Comparison of ENCODE assay signal across 1 cellular context in the genomic region with DNA sequence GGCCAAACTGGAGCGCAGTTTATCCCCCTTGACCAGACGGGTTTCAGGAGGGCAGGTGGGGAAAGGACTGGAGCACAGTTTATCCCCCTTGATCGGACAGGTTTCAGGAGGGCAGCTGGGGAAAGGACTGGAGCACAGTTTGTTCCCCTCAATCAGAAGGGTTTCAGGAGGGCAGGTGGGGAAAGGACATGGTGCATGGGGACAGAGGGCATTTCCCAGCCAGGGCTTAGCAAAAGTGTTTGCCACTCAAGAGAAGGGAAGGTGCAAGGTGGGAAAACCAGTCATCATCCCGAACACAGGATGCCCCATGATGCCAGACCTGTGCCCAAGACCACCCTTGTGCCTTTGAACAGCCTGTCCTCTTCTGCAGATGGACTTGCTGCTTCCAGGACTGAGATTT.
A peak's percentile ranks its signal among the peaks of the same experiment; 100 is the strongest.
TF ChIP-seq lines count a peak whose summit lies in the region.

No MANE protein-coding gene starts in this region.

TF ChIP-seq in H1, 55 proteins besides CTCF, POLR2A, EP300 and RAD21:
- no peak for TF ChIP-seq ATF3 (IDR thresholded peaks at IDR 0.05; ENCODE audit: insufficient read depth, low read depth, low read length)
- no peak for TF ChIP-seq POU5F1 (IDR thresholded peaks at IDR 0.05; ENCODE audit: low read depth, low read length)
- TF ChIP-seq SUZ12 (IDR thresholded peaks at IDR 0.05; ENCODE audit: low read length): 0 out of 2 replicates have a peak, but pooled peaks have one; percentile 25
- TF ChIP-seq, protein P1, sequence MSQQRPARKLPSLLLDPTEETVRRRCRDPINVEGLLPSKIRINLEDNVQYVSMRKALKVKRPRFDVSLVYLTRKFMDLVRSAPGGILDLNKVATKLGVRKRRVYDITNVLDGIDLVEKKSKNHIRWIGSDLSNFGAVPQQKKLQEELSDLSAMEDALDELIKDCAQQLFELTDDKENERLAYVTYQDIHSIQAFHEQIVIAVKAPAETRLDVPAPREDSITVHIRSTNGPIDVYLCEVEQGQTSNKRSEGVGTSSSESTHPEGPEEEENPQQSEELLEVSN (IDR thresholded peaks at IDR 0.05): no peak
- TF ChIP-seq KDM5A (IDR thresholded peaks at IDR 0.05; ENCODE audit: low read length): no peak
